ENCODE assay signal across 13 cellular contexts in the genomic region with DNA sequence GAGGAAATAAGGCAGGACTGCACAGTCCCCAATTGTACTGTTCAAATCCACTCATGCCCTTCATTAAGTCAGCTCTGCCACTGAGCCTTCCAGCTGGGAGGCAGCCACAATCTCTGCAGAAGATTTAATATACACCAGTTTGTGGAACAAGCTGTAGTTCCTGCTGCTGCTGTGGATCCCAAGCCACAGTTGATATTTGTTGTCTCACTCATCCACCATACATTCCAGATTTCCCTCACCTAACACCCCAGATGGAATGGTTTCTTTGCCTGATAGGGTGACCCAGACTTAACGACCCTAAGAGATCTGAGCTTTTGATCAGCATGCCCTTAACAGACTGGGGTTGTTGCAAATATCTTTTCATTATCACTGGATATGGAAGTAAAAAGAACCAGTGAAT. TPM values are rescaled to one million over a fixed set of nuclear protein-coding genes. Genes with fewer than 3 reads are reported as not detected.
DNase-seq lines count a peak whose midpoint lies in the region; ATAC-seq and TF ChIP-seq lines count a peak whose summit lies in the region.
"Had no signal": no experiment of that assay in that cellular context is flagged by ENCODE, and none has a peak within 500 bp of the region (broad histone marks: within the 10 kb centered on the region; RNA-seq: fewer than 3 reads in every experiment).

No MANE protein-coding gene starts in this region.

- in situ Hi-C loops in astrocyte of the spinal cord (cut with HindIII; ENCODE audit: low sequenced_read_pairs) = no loop called here

- peak overlapping the region; percentile 95 for H3K27ac Mint-ChIP-seq in HFFc6
- H3K27ac Mint-ChIP-seq: B cell; CD4-positive, alpha-beta T cell had no signal

- no peaks in the 10 kb centered on the region for H3K27me3 ChIP-seq in osteoblast (ENCODE audit: insufficient read depth, low read length)
- no peaks in the 10 kb centered on the region for H3K27me3 ChIP-seq in colonic mucosa

- no peaks in the 10 kb centered on the region for H3K9me3 ChIP-seq in osteoblast (ENCODE audit: low read depth, low read length)
- H3K9me3 ChIP-seq in colonic mucosa = no peaks in the 10 kb centered on the region

- peaks cover 2% of the 10 kb centered on the region; the same call in 1 of the 2 replicates for H3K27me3 Mint-ChIP-seq in HFFc6 (ENCODE audit: insufficient read depth)
- H3K27me3 Mint-ChIP-seq: B cell; CD4-positive, alpha-beta T cell had no signal

- no peaks in the 10 kb centered on the region for H3K9me3 Mint-ChIP-seq in HFFc6
- H3K9me3 Mint-ChIP-seq: CD4-positive, alpha-beta T cell had no signal

- H4K20me1 ChIP-seq in osteoblast (ENCODE audit: insufficient read depth, low read length) = no peaks in the 10 kb centered on the region

- H3K4me1 ChIP-seq in osteoblast (ENCODE audit: insufficient read depth, low read length) (peaks cover 51% of the 10 kb centered on the region), colonic mucosa (no peaks in the 10 kb centered on the region)

- no peak for ATAC-seq in GM21619 (IDR thresholded peaks at IDR 0.05; ENCODE audit: unreplicated experiment)

- intact Hi-C loops in colonic mucosa (cut with DNase I) = no loop called here

- DNase-seq in AG10803 (ENCODE audit: low read depth) (peak; percentile 26), HFFc6 (no peak), astrocyte of the spinal cord (ENCODE audit: low read depth, low spot score) (peak; percentile 37), osteoblast (ENCODE audit: insufficient read length, low spot score, missing footprints) (no peak), OCI-M2 (lab: John Stamatoyannopoulos, UW; ENCODE audit: unreplicated experiment) (no peak), colonic mucosa (no peak)
- DNase-seq: 8988T; C1 segment of cervical spinal cord; Calu3; CD4-positive, alpha-beta T cell; DMS 273 treated with DMSO at 0.1 percent for 48 hours had no signal

- H3K27ac ChIP-seq in osteoblast (ENCODE audit: low read depth, low read length) (peak overlapping the region; percentile 75), colonic mucosa (no peak overlapping the region)

- H3K4me3 ChIP-seq in AG10803 (ENCODE audit: low read length) (no peak overlapping the region), astrocyte of the spinal cord (ENCODE audit: low read depth, low read length) (no peak overlapping the region), osteoblast (ENCODE audit: insufficient read depth, low read length) (no peak overlapping the region), colonic mucosa (no peak overlapping the region)

- H3K36me3 ChIP-seq in osteoblast (ENCODE audit: insufficient read depth, low read length) = no peaks in the 10 kb centered on the region
- H3K36me3 ChIP-seq in colonic mucosa = no peaks in the 10 kb centered on the region

- peaks cover 88% of the 10 kb centered on the region for H3K4me1 Mint-ChIP-seq in HFFc6 (ENCODE audit: low read depth)

- no peak overlapping the region for H2AFZ ChIP-seq in osteoblast (ENCODE audit: low read length)

- no peak overlapping the region for H3K4me2 ChIP-seq in osteoblast (ENCODE audit: insufficient read depth, low read length)

- TF ChIP-seq CTCF in AG10803 (conservative IDR thresholded peaks at IDR 0.05; ENCODE audit: low read length) = no peak
- TF ChIP-seq CTCF in HFFc6 (IDR thresholded peaks at IDR 0.05) = no peak
- no peak for TF ChIP-seq CTCF in astrocyte of the spinal cord (IDR thresholded peaks at IDR 0.05; ENCODE audit: low read depth, low read length)
- no peak for TF ChIP-seq CTCF in osteoblast (IDR thresholded peaks at IDR 0.05; ENCODE audit: extremely low read depth, low read depth, low read length)
- no peak for TF ChIP-seq CTCF in colonic mucosa (IDR thresholded peaks at IDR 0.05)

- H3K36me3 Mint-ChIP-seq in HFFc6 (ENCODE audit: low read depth) = peaks cover 28% of the 10 kb centered on the region

- no peaks in the 10 kb centered on the region for H3K79me2 ChIP-seq in osteoblast (ENCODE audit: insufficient read depth, low read length)

- H3K9ac ChIP-seq in colonic mucosa (ENCODE audit: low read depth in 2 of 2, low read length in 2 of 2) = no peak overlapping the region

- peak overlapping the region; percentile 1; the same call in 1 of the 2 replicates for H3K4me3 Mint-ChIP-seq in HFFc6
- H3K4me3 Mint-ChIP-seq: B cell; CD4-positive, alpha-beta T cell had no signal

RNA-seq across cellular contexts. Expression of a gene that starts 41.4 kb away (rescaled TPM):
- 10 to 100 TPM; 31.6 to 50.9 (median 42.6) TPM for total RNA-seq in HFFc6 (2021; fragmentation: NEBNext Ultra II Directional; extraction: Animal tissue kit (Norgen Biotek cat#: 25700))
- 4.7 and 5.3 TPM in 2 replicates for total RNA-seq in osteoblast
- total RNA-seq in colonic mucosa = 1 to 10 TPM in 1 of 2 donors, under 1 TPM in 1; 0.15 to 1.0 TPM
- total RNA-seq: Calu3 had no signal

Comparison
In these comparisons a context has a peak if more than half of its experiments do, and no peak if none do; other contexts are left out.
1. DNase-seq: peak in AG10803 (single experiment) and astrocyte of the spinal cord (single experiment); none in HFFc6 (single experiment), osteoblast (single experiment), OCI-M2 (single experiment) and colonic mucosa (single experiment).